21 cellular contexts compared by ENCODE assay signal in the genomic region with DNA sequence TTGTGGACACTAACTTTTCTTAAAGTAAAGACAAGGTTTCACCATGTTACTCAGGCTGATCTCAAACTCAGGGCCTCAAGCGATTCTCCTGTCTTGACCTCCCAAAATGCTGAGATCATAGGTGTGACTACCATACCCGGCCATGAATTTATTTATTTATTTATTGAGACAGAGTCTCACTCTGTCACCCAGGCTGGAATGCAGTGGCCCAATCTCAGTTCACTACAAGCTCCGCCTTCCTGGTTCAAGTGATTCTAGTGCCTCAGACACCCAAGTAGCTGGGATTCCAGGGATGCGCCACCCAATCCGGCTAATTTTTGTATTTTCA. TPM values are rescaled to one million over a fixed set of nuclear protein-coding genes. Genes with fewer than 3 reads are reported as not detected.
A peak's percentile ranks its signal among the peaks of the same experiment; 100 is the strongest.
DNase-seq lines count a peak whose midpoint lies in the region; ATAC-seq, FAIRE-seq and TF ChIP-seq lines count a peak whose summit lies in the region.
"Had no signal": no experiment of that assay in that cellular context is flagged by ENCODE, and none has a peak within 500 bp of the region (broad histone marks: within the 10 kb centered on the region; RNA-seq: fewer than 3 reads in every experiment).

No MANE protein-coding gene starts in this region.

- ATAC-seq in GM18498 (IDR thresholded peaks at IDR 0.05; ENCODE audit: unreplicated experiment) (peak; percentile 22), GM21515 (IDR thresholded peaks at IDR 0.05; ENCODE audit: unreplicated experiment) (peak; percentile 23)
- ATAC-seq in natural killer cell treated with Interleukin-12 subunit alpha and Interleukin-12 subunit beta and Interleukin-15 and Interleukin-18, amount 100 ng/mL, for 72 hours: no peak
- ATAC-seq: SK-N-SH treated with all-trans-retinoic acid at 6 μM for 48 hours, T-cell had no signal

- H4K8ac ChIP-seq in trophoblast cell (ENCODE audit: low read depth, low read length): no peak overlapping the region

- no peaks in the 10 kb centered on the region for H3K79me1 ChIP-seq in trophoblast cell (ENCODE audit: low read length)

- no peak overlapping the region for H3K9ac ChIP-seq in KMS-11
- H3K9ac ChIP-seq in trophoblast cell (ENCODE audit: low read length): no peak overlapping the region

- H3K4me2 ChIP-seq in KMS-11 (peak overlapping the region; percentile 18), trophoblast cell (ENCODE audit: low read length) (no peak overlapping the region)

- H3K27ac ChIP-seq in KMS-11 (no peak overlapping the region), trophoblast cell (ENCODE audit: low read depth, low read length) (no peak overlapping the region)

- H3K36me3 ChIP-seq in KMS-11 (ENCODE audit: insufficient read depth): no peaks in the 10 kb centered on the region
- no peaks in the 10 kb centered on the region for H3K36me3 ChIP-seq in trophoblast cell (ENCODE audit: control insufficient read depth in 1 of 2, insufficient read depth in 2 of 2, low read length in 2 of 2)

- no peak overlapping the region for H4K12ac ChIP-seq in trophoblast cell (ENCODE audit: low read depth, low read length)

- H3K27me3 ChIP-seq in KMS-11 (ENCODE audit: insufficient read depth, low read depth) (no peaks in the 10 kb centered on the region), trophoblast cell (ENCODE audit: insufficient read depth, low read length) (no peaks in the 10 kb centered on the region)

- H3K9me3 ChIP-seq in trophoblast cell (ENCODE audit: insufficient read depth, low read depth, low read length): no peaks in the 10 kb centered on the region

- H3K4ac ChIP-seq in trophoblast cell (ENCODE audit: low read depth, low read length): no peak overlapping the region

- no peak overlapping the region for H3K18ac ChIP-seq in trophoblast cell (ENCODE audit: low read length)

- peaks cover 3 to 7% of the 10 kb centered on the region in 2 donors for H3K4me1 Mint-ChIP-seq in natural killer cell treated with Interleukin-12 subunit alpha and Interleukin-12 subunit beta and Interleukin-15 and Interleukin-18, amount 100 ng/mL, for 72 hours (ENCODE audit: low read depth in 2 of 2)

- no peaks in the 10 kb centered on the region for H4K20me1 ChIP-seq in KMS-11 (ENCODE audit: insufficient read depth)

- H3K4me1 ChIP-seq in KMS-11 (ENCODE audit: low read depth, poor library complexity, severe bottlenecking) (peaks cover 27% of the 10 kb centered on the region), trophoblast cell (ENCODE audit: control insufficient read depth in 1 of 2, insufficient read depth in 2 of 2, low read length in 2 of 2) (no peaks in the 10 kb centered on the region)

- H2BK5ac ChIP-seq in trophoblast cell (ENCODE audit: low read depth, low read length, poor library complexity): no peak overlapping the region

- no peak overlapping the region for H3K27ac Mint-ChIP-seq in natural killer cell treated with Interleukin-12 subunit alpha and Interleukin-12 subunit beta and Interleukin-15 and Interleukin-18, amount 100 ng/mL, for 72 hours
- H3K27ac Mint-ChIP-seq: T-cell had no signal

- no peaks in the 10 kb centered on the region for H3K79me2 ChIP-seq in KMS-11 (ENCODE audit: insufficient read depth, low read depth)
- no peaks in the 10 kb centered on the region for H3K79me2 ChIP-seq in trophoblast cell (ENCODE audit: control insufficient read depth, insufficient read depth, low read length, poor library complexity)

- DNase-seq in trophoblast cell: peak; percentile 79 to 80
- no peak for DNase-seq in natural killer cell treated with Interleukin-12 subunit alpha and Interleukin-12 subunit beta and Interleukin-15 and Interleukin-18, amount 100 ng/mL, for 72 hours (ENCODE audit: low spot score)
- DNase-seq in HTR-8/SVneo (ENCODE audit: insufficient read length, low spot score): no peak
- DNase-seq in amniotic stem cell (lab: John Stamatoyannopoulos, UW): no peak
- no peak for DNase-seq in Kasumi-1 (lab: John Stamatoyannopoulos, UW)
- DNase-seq: 8988T, DMS 273 treated with DMSO at 0.1 percent for 48 hours, DND-41, NCI-H1105 treated with DMSO at 0.1 percent for 48 hours, NCI-H1694, NCI-H2107, NCI-H510A, NCI-H748 treated with DMSO at 0.1 percent for 48 hours, OCI-M1, SHP77 treated with DMSO at 0.1 percent for 48 hours, T-cell had no signal

- TF ChIP-seq CTCF in KMS-11 (conservative IDR thresholded peaks at IDR 0.05; ENCODE audit: low read depth, low read length): no peak

- H3K14ac ChIP-seq in trophoblast cell (ENCODE audit: low read length): no peak overlapping the region

- H3K27me3 Mint-ChIP-seq in natural killer cell treated with Interleukin-12 subunit alpha and Interleukin-12 subunit beta and Interleukin-15 and Interleukin-18, amount 100 ng/mL, for 72 hours: peaks cover 0 to 2% of the 10 kb centered on the region in 2 donors
- H3K27me3 Mint-ChIP-seq: T-cell had no signal

- no peak overlapping the region for H3K4me3 Mint-ChIP-seq in natural killer cell treated with Interleukin-12 subunit alpha and Interleukin-12 subunit beta and Interleukin-15 and Interleukin-18, amount 100 ng/mL, for 72 hours
- H3K4me3 Mint-ChIP-seq: T-cell had no signal

- no peak for FAIRE-seq in HTR-8/SVneo (lab: Jason Lieb, UNC)
- FAIRE-seq: H54 had no signal

- H3K9me3 Mint-ChIP-seq in natural killer cell treated with Interleukin-12 subunit alpha and Interleukin-12 subunit beta and Interleukin-15 and Interleukin-18, amount 100 ng/mL, for 72 hours: no peaks in the 10 kb centered on the region
- H3K9me3 Mint-ChIP-seq: T-cell had no signal

- no peak overlapping the region for H3K23ac ChIP-seq in trophoblast cell (ENCODE audit: low read length)

- H2AK5ac ChIP-seq in trophoblast cell (ENCODE audit: low read length): no peak overlapping the region

- H3K36me3 Mint-ChIP-seq in natural killer cell treated with Interleukin-12 subunit alpha and Interleukin-12 subunit beta and Interleukin-15 and Interleukin-18, amount 100 ng/mL, for 72 hours: no peaks in the 10 kb centered on the region
- H3K36me3 Mint-ChIP-seq: T-cell had no signal

- H3K4me3 ChIP-seq in KMS-11 (IDR thresholded peaks at IDR 0.05; ENCODE audit: insufficient read depth, low read depth, low read length): no peak overlapping the region
- H3K4me3 ChIP-seq in trophoblast cell (ENCODE audit: low read depth, low read length): no peak overlapping the region

- no peak overlapping the region for H4K91ac ChIP-seq in trophoblast cell (ENCODE audit: low read depth, low read length)

- no peak overlapping the region for H2BK12ac ChIP-seq in trophoblast cell (ENCODE audit: low read length)

- H2BK120ac ChIP-seq in trophoblast cell (ENCODE audit: insufficient read depth, low read length, poor library complexity): no peak overlapping the region

- WGBS in trophoblast cell (ENCODE audit: extremely low coverage, insufficient coverage, insufficient read length): no CpG with 5 or more reads among the region's 5 CpGs

- H2AFZ ChIP-seq in KMS-11 (ENCODE audit: low read depth) (peak overlapping the region; percentile 41; the same call in 1 of the 2 replicates), trophoblast cell (ENCODE audit: insufficient read depth, low read length, poor library complexity) (no peak overlapping the region)

RNA-seq across cellular contexts. Expression of a gene that starts 29.7 kb away (rescaled TPM):
- 39.4 and 45.2 TPM in 2 replicates for polyA plus RNA-seq in trophoblast cell (2013)
- total RNA-seq in natural killer cell treated with Interleukin-12 subunit alpha and Interleukin-12 subunit beta and Interleukin-15 and Interleukin-18, amount 100 ng/mL, for 72 hours: 10 to 100 TPM; 63.4 to 74.3 TPM

RNA-seq across cellular contexts. Expression of a gene that starts 55.6 kb away (rescaled TPM):
- 4.2 and 4.3 TPM in 2 replicates for polyA plus RNA-seq in trophoblast cell (2013)
- total RNA-seq in natural killer cell treated with Interleukin-12 subunit alpha and Interleukin-12 subunit beta and Interleukin-15 and Interleukin-18, amount 100 ng/mL, for 72 hours: 10 to 100 TPM in 1 of 2 donors, 1 to 10 TPM in 1; 5.7 to 10.5 TPM

Comparison
In these comparisons a context has a peak if more than half of its experiments do, and no peak if none do; other contexts are left out.
1. ATAC-seq: peak in GM18498 (single experiment) and GM21515 (single experiment); none in natural killer cell treated with Interleukin-12 subunit alpha and Interleukin-12 subunit beta and Interleukin-15 and Interleukin-18, amount 100 ng/mL, for 72 hours (0 of 2).
2. DNase-seq: peak in trophoblast cell (2 of 2); none in natural killer cell treated with Interleukin-12 subunit alpha and Interleukin-12 subunit beta and Interleukin-15 and Interleukin-18, amount 100 ng/mL, for 72 hours (single experiment), HTR-8/SVneo (single experiment), amniotic stem cell (single experiment) and Kasumi-1 (0 of 2).